12 cellular contexts compared by ENCODE assay signal in the genomic region with DNA sequence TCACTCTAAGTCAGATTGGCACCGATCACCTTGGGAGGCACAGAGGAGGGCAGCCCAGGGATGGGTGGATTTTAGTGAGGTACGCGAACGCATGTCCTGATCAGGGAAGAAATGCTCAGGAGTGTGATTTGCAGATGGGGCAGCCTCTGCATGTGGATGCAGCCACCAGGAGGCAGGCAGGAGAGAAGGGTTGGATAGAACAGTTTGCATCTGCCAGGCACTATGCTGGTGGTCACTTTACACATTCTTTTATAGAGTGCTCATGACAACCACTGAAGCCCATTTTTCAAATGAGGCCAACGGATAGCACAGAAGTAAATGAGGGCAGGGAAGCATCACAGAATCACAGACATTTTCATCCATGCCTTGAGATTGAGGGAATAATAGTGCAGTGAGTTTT. TPM values are rescaled to one million over a fixed set of nuclear protein-coding genes. Genes with fewer than 3 reads are reported as not detected.
DNase-seq lines count a peak whose midpoint lies in the region; ATAC-seq, FAIRE-seq and TF ChIP-seq lines count a peak whose summit lies in the region.
"Had no signal": no experiment of that assay in that cellular context is flagged by ENCODE, and none has a peak within 500 bp of the region (broad histone marks: within the 10 kb centered on the region; RNA-seq: fewer than 3 reads in every experiment).

No MANE protein-coding gene starts in this region.

- intact Hi-C loops in activated T-helper 1 cell treated with anti-CD3 and anti-CD28 coated beads, Interleukin-12 subunit alpha, Interleukin-12 subunit beta, Interleukin-2, Interleukin-4 antibody, amounts not matched to agents 30 ng/mL and 10 ng/mL and 1 ng/mL, durations not matched to agents 14 hours and 24 hours and 36 hours (cut with micrococcal nuclease): no loop called here

- no peak overlapping the region for H3K4me3 ChIP-seq in choroid plexus epithelial cell (ENCODE audit: low read depth, low read length)
- H3K4me3 ChIP-seq: ascending aorta, pancreas had no signal

- no peaks in the 10 kb centered on the region for H3K27me3 Mint-ChIP-seq in neural crest cell (ENCODE audit: low read depth)
- no peaks in the 10 kb centered on the region for H3K27me3 Mint-ChIP-seq in activated T-helper 1 cell treated with anti-CD3 and anti-CD28 coated beads, Interleukin-12 subunit alpha, Interleukin-12 subunit beta, Interleukin-2, Interleukin-4 antibody, amounts not matched to agents 30 ng/mL and 10 ng/mL and 1 ng/mL, durations not matched to agents 14 hours and 24 hours and 36 hours (ENCODE audit: insufficient read depth)

- no peaks in the 10 kb centered on the region for H3K36me3 Mint-ChIP-seq in neural crest cell (ENCODE audit: low read depth)
- H3K36me3 Mint-ChIP-seq in activated T-helper 1 cell treated with anti-CD3 and anti-CD28 coated beads, Interleukin-12 subunit alpha, Interleukin-12 subunit beta, Interleukin-2, Interleukin-4 antibody, amounts not matched to agents 30 ng/mL and 10 ng/mL and 1 ng/mL, durations not matched to agents 14 hours and 24 hours and 36 hours (ENCODE audit: low read depth): peaks cover 18% of the 10 kb centered on the region

- ATAC-seq in GM18861 (IDR thresholded peaks at IDR 0.05; ENCODE audit: unreplicated experiment): no peak

- no peak for FAIRE-seq in D721Med (lab: Jason Lieb, UNC)
- FAIRE-seq: pancreas had no signal

- no peak for DNase-seq in D721Med (ENCODE audit: insufficient read length, low spot score)
- DNase-seq in M059J (ENCODE audit: low read depth): peak; percentile 81
- peak; percentile 52 for DNase-seq in choroid plexus epithelial cell (ENCODE audit: low read depth)
- DNase-seq in neural crest cell (ENCODE audit: low read depth, low spot score): no peak
- DNase-seq in NCI-H2081 treated with DMSO at 0.1 percent for 48 hours (lab: John Stamatoyannopoulos, UW): no peak
- DNase-seq in activated T-helper 1 cell treated with anti-CD3 and anti-CD28 coated beads, Interleukin-12 subunit alpha, Interleukin-12 subunit beta, Interleukin-2, Interleukin-4 antibody, amounts not matched to agents 30 ng/mL and 10 ng/mL and 1 ng/mL, durations not matched to agents 14 hours and 24 hours and 36 hours (ENCODE audit: low spot score): no peak
- DNase-seq in DMS79 treated with DMSO at 0.1 percent for 48 hours (lab: John Stamatoyannopoulos, UW): no peak
- DNase-seq: activated CD4-positive, alpha-beta T cell treated with anti-CD3 and anti-CD28 coated beads, Interleukin-2, amount 50 U/mL, for 48 hours; NCI-H1105; pancreas had no signal

- H3K27ac Mint-ChIP-seq in neural crest cell (ENCODE audit: unreplicated experiment): no peak overlapping the region
- no peak overlapping the region for H3K27ac Mint-ChIP-seq in activated T-helper 1 cell treated with anti-CD3 and anti-CD28 coated beads, Interleukin-12 subunit alpha, Interleukin-12 subunit beta, Interleukin-2, Interleukin-4 antibody, amounts not matched to agents 30 ng/mL and 10 ng/mL and 1 ng/mL, durations not matched to agents 14 hours and 24 hours and 36 hours

- TF ChIP-seq CTCF in D721Med (IDR thresholded peaks at IDR 0.05; ENCODE audit: insufficient read depth, missing control alignments) (peak; percentile 2), choroid plexus epithelial cell (conservative IDR thresholded peaks at IDR 0.05; ENCODE audit: low read depth, low read length) (peak; percentile 57), neural crest cell (conservative IDR thresholded peaks at IDR 0.05) (peak; percentile 20)

- H3K9me3 Mint-ChIP-seq in neural crest cell: no peaks in the 10 kb centered on the region
- no peaks in the 10 kb centered on the region for H3K9me3 Mint-ChIP-seq in activated T-helper 1 cell treated with anti-CD3 and anti-CD28 coated beads, Interleukin-12 subunit alpha, Interleukin-12 subunit beta, Interleukin-2, Interleukin-4 antibody, amounts not matched to agents 30 ng/mL and 10 ng/mL and 1 ng/mL, durations not matched to agents 14 hours and 24 hours and 36 hours

- H3K4me3 Mint-ChIP-seq in neural crest cell: no peak overlapping the region
- no peak overlapping the region for H3K4me3 Mint-ChIP-seq in activated T-helper 1 cell treated with anti-CD3 and anti-CD28 coated beads, Interleukin-12 subunit alpha, Interleukin-12 subunit beta, Interleukin-2, Interleukin-4 antibody, amounts not matched to agents 30 ng/mL and 10 ng/mL and 1 ng/mL, durations not matched to agents 14 hours and 24 hours and 36 hours

- no peaks in the 10 kb centered on the region for H3K4me1 Mint-ChIP-seq in neural crest cell
- peaks cover 60% of the 10 kb centered on the region for H3K4me1 Mint-ChIP-seq in activated T-helper 1 cell treated with anti-CD3 and anti-CD28 coated beads, Interleukin-12 subunit alpha, Interleukin-12 subunit beta, Interleukin-2, Interleukin-4 antibody, amounts not matched to agents 30 ng/mL and 10 ng/mL and 1 ng/mL, durations not matched to agents 14 hours and 24 hours and 36 hours (ENCODE audit: low read depth)

RNA-seq across cellular contexts. Expression of gene LAMB3, which starts 5.7 kb away (rescaled TPM):
- total RNA-seq in M059J (2014; rRNA removed; shearing (Covaris generic)): 31.5 and 62.2 TPM in 2 replicates
- not detected in 2 replicates for total RNA-seq in neural crest cell
- 15.8 and 18.3 TPM in 2 replicates for total RNA-seq in activated T-helper 1 cell treated with anti-CD3 and anti-CD28 coated beads, Interleukin-12 subunit alpha, Interleukin-12 subunit beta, Interleukin-2, Interleukin-4 antibody, amounts not matched to agents 30 ng/mL and 10 ng/mL and 1 ng/mL, durations not matched to agents 14 hours and 24 hours and 36 hours

RNA-seq across cellular contexts. Expression of gene G0S2, which starts 28.7 kb away (rescaled TPM):
- 267 and 322 TPM in 2 replicates for total RNA-seq in M059J (2014; rRNA removed; shearing (Covaris generic))
- total RNA-seq in neural crest cell: 0.37 and 0.48 TPM in 2 replicates
- 501 and 509 TPM in 2 replicates for total RNA-seq in activated T-helper 1 cell treated with anti-CD3 and anti-CD28 coated beads, Interleukin-12 subunit alpha, Interleukin-12 subunit beta, Interleukin-2, Interleukin-4 antibody, amounts not matched to agents 30 ng/mL and 10 ng/mL and 1 ng/mL, durations not matched to agents 14 hours and 24 hours and 36 hours

RNA-seq across cellular contexts. Expression of gene HSD11B1, which starts 58.1 kb away (rescaled TPM):
- 1.9 and 4.3 TPM in 2 replicates for total RNA-seq in M059J (2014; rRNA removed; shearing (Covaris generic))
- not detected in 2 replicates for total RNA-seq in neural crest cell
- total RNA-seq in activated T-helper 1 cell treated with anti-CD3 and anti-CD28 coated beads, Interleukin-12 subunit alpha, Interleukin-12 subunit beta, Interleukin-2, Interleukin-4 antibody, amounts not matched to agents 30 ng/mL and 10 ng/mL and 1 ng/mL, durations not matched to agents 14 hours and 24 hours and 36 hours: 15.9 and 17.9 TPM in 2 replicates

Comparison
In these comparisons a context has a peak if more than half of its experiments do, and no peak if none do; other contexts are left out.
1. DNase-seq: peak in M059J (single experiment) and choroid plexus epithelial cell (single experiment); none in D721Med (single experiment), neural crest cell (single experiment), NCI-H2081 treated with DMSO at 0.1 percent for 48 hours (single experiment), activated T-helper 1 cell treated with anti-CD3 and anti-CD28 coated beads, Interleukin-12 subunit alpha, Interleukin-12 subunit beta, Interleukin-2, Interleukin-4 antibody, amounts not matched to agents 30 ng/mL and 10 ng/mL and 1 ng/mL, durations not matched to agents 14 hours and 24 hours and 36 hours (single experiment) and DMS79 treated with DMSO at 0.1 percent for 48 hours (single experiment).
2. CTCF ChIP-seq: peak in every context shown above with its lines; median percentile 57 in choroid plexus epithelial cell; 20 in neural crest cell; 2 in D721Med.
3. RNA of gene LAMB3, which starts 5.7 kb away (total RNA-seq): 31.5 to 62.2 TPM in M059J and 15.8 to 18.3 TPM in activated T-helper 1 cell treated with anti-CD3 and anti-CD28 coated beads, Interleukin-12 subunit alpha, Interleukin-12 subunit beta, Interleukin-2, Interleukin-4 antibody, amounts not matched to agents 30 ng/mL and 10 ng/mL and 1 ng/mL, durations not matched to agents 14 hours and 24 hours and 36 hours; not detected in neural crest cell; every median in the first group is over 10 times any median in the second.
4. RNA of gene G0S2, which starts 28.7 kb away (total RNA-seq): 501 to 509 TPM in activated T-helper 1 cell treated with anti-CD3 and anti-CD28 coated beads, Interleukin-12 subunit alpha, Interleukin-12 subunit beta, Interleukin-2, Interleukin-4 antibody, amounts not matched to agents 30 ng/mL and 10 ng/mL and 1 ng/mL, durations not matched to agents 14 hours and 24 hours and 36 hours and 267 to 322 TPM in M059J; 0.37 to 0.48 TPM in neural crest cell; every median in the first group is over 100 times any median in the second.